10 cellular contexts compared by ENCODE assay signal in the genomic region with DNA sequence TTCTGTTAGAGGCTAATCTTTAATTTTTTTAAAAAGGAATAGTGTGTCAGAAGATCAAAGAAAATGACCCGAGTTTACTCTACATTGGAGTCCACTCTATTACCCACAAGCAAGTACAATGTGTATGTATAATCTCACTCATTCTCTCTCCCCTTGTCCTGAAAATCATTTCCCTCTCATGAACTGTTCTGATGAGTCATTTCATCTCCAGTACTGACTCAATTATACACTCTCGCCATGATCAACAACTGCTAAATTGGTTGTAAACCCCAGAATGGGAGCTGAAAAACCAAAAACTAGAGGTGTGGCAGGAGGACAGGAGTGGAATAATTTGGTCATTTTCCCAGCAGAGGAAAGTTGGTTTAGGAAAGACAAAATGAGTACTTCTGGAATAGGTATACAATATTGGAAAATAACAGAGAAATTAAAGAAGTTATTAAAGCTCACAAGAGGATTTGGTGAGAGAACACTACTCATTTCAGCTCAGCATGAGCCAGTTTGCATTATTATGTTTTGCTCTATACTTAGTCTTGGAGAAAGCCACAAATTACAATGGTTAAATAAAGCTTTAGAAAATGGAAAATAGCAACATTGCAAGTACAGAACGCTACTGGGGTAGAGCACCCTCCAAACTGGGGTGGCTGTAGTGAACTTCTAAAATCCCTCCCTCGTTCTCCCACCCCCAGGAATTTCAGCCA.
A peak's percentile ranks its signal among the peaks of the same experiment; 100 is the strongest.
DNase-seq lines count a peak whose midpoint lies in the region; ATAC-seq and TF ChIP-seq lines count a peak whose summit lies in the region.
"Had no signal": no experiment of that assay in that cellular context is flagged by ENCODE, and none has a peak within 500 bp of the region (broad histone marks: within the 10 kb centered on the region; RNA-seq: fewer than 3 reads in every experiment).

No MANE protein-coding gene starts in this region.

- POLR2A ChIA-PET in activated CD4-positive, alpha-beta memory T cell treated with anti-CD3 and anti-CD28 coated beads, Interleukin-2, amount 10 ng/mL, durations not matched to agents 7 days and 5 days (lab: Charles Lee) = no interaction called here

- no peaks in the 10 kb centered on the region for H3K9me3 Mint-ChIP-seq in brain
- no peaks in the 10 kb centered on the region for H3K9me3 Mint-ChIP-seq in activated CD4-positive, alpha-beta memory T cell treated with anti-CD3 and anti-CD28 coated beads, Interleukin-2, amount 10 ng/mL, durations not matched to agents 7 days and 5 days

- peaks cover 20% of the 10 kb centered on the region for H3K4me1 Mint-ChIP-seq in brain
- H3K4me1 Mint-ChIP-seq in activated CD4-positive, alpha-beta memory T cell treated with anti-CD3 and anti-CD28 coated beads, Interleukin-2, amount 10 ng/mL, durations not matched to agents 7 days and 5 days = peaks cover 3% of the 10 kb centered on the region

- ATAC-seq in GM19372 (IDR thresholded peaks at IDR 0.05; ENCODE audit: low read depth, unreplicated experiment) = peak; percentile 79
- ATAC-seq in HG03064 (IDR thresholded peaks at IDR 0.05; ENCODE audit: low read depth, unreplicated experiment) = peak; percentile 78

- TF ChIP-seq CTCF in brain (conservative IDR thresholded peaks at IDR 0.05) = no peak

- CTCF ChIA-PET in activated CD4-positive, alpha-beta memory T cell treated with anti-CD3 and anti-CD28 coated beads, Interleukin-2, amount 10 ng/mL, durations not matched to agents 7 days and 5 days (lab: Charles Lee) = no interaction called here

- H3K36me3 Mint-ChIP-seq in brain = no peaks in the 10 kb centered on the region
- H3K36me3 Mint-ChIP-seq in activated CD4-positive, alpha-beta memory T cell treated with anti-CD3 and anti-CD28 coated beads, Interleukin-2, amount 10 ng/mL, durations not matched to agents 7 days and 5 days (ENCODE audit: low read depth) = no peaks in the 10 kb centered on the region

- no peaks in the 10 kb centered on the region for H3K27me3 Mint-ChIP-seq in brain
- peaks cover 13% of the 10 kb centered on the region for H3K27me3 Mint-ChIP-seq in activated CD4-positive, alpha-beta memory T cell treated with anti-CD3 and anti-CD28 coated beads, Interleukin-2, amount 10 ng/mL, durations not matched to agents 7 days and 5 days

- H3K4me3 Mint-ChIP-seq in brain = no peak overlapping the region
- H3K4me3 Mint-ChIP-seq in activated CD4-positive, alpha-beta memory T cell treated with anti-CD3 and anti-CD28 coated beads, Interleukin-2, amount 10 ng/mL, durations not matched to agents 7 days and 5 days = no peak overlapping the region

- H3K27ac Mint-ChIP-seq in brain = peak overlapping the region in 3 of 5 experiments; percentile 30 to 85 (median 67)
- H3K27ac Mint-ChIP-seq in activated CD4-positive, alpha-beta memory T cell treated with anti-CD3 and anti-CD28 coated beads, Interleukin-2, amount 10 ng/mL, durations not matched to agents 7 days and 5 days = no peak overlapping the region

- DNase-seq in COLO829 (ENCODE audit: low spot score) (peak; percentile 51), NK-92 (lab: John Stamatoyannopoulos, UW; ENCODE audit: unreplicated experiment) (no peak), NCI-H1930 (lab: John Stamatoyannopoulos, UW) (no peak)
- DNase-seq in activated CD4-positive, alpha-beta memory T cell treated with anti-CD3 and anti-CD28 coated beads, Interleukin-2, amount 10 ng/mL, durations not matched to agents 7 days and 5 days = no peak
- no peak for DNase-seq in activated CD4-positive, alpha-beta T cell treated with anti-CD3 and anti-CD28 coated beads for 48 hours
- DNase-seq: activated CD4-positive, alpha-beta T cell treated with anti-CD3 and anti-CD28 coated beads, Interleukin-2, amount 50 U/mL, for 1 hour; NCI-H1092 had no signal
